13 cellular contexts compared by ENCODE assay signal in the genomic region with DNA sequence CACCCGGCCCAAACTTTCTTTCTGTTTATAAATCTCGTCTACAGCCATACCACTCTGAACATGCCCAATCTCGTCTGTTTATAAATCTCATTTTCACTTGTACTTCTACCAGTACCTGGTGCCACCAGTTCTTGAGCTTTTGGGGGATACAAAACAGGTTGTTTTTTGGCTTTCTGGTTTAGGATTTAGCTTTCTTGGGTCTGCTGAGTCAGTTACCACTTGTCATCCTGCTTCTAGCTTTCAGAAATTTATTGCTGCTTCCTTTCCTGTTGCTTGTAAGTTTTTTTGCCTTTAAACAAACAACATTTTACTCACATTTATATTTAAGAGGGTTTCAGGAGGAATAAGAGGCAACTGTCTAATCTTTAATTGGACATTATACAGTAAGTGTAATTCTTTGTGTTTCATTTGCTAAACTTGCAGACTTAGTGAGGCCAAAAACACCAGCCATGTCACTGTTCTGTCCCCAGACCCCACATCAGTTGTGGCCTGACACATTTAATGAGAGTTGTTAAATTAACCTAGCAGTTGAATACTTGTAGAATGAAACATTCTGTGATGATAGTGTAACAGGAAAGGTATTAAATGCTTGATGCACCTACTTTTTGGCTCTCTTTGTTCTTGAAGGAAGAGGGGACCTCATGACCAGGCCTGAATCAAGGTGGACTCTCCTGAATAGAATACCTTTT. TPM values are rescaled to one million over a fixed set of nuclear protein-coding genes. Genes with fewer than 3 reads are reported as not detected.
DNase-seq lines count a peak whose midpoint lies in the region; ATAC-seq, FAIRE-seq and TF ChIP-seq lines count a peak whose summit lies in the region.
"Had no signal": no experiment of that assay in that cellular context is flagged by ENCODE, and none has a peak within 500 bp of the region (broad histone marks: within the 10 kb centered on the region; RNA-seq: fewer than 3 reads in every experiment).

No MANE protein-coding gene starts in this region.

- peaks cover 9% of the 10 kb centered on the region for H3K36me3 ChIP-seq in PC-9 (ENCODE audit: low read depth)
- H3K36me3 ChIP-seq in K562 (ENCODE audit: control insufficient read depth, insufficient read depth, low read length), result peaks cover 23% of the 10 kb centered on the region

- POLR2A ChIA-PET in PC-9 (lab: Charles Lee; ENCODE audit: unreplicated experiment) (interaction anchor here (0.7 kb wide), 1 partner anchor 142 kb away, joined by 3 read pairs; no protein-coding TSS in a partner anchor), K562 (lab: Yijun Ruan, JAX) (interaction anchor here (0.7 to 1.7 kb wide), 5 partner anchors 9 to 149 kb away, joined by 3 to 8 read pairs (median 3); no protein-coding TSS in a partner anchor)

- H3K9me3 ChIP-seq in PC-9 (ENCODE audit: insufficient read depth, low read depth), result no peaks in the 10 kb centered on the region
- H3K9me3 ChIP-seq in K562 (replicated peaks; ENCODE audit: control insufficient read depth, insufficient read depth, low read depth, low read length), result no peaks in the 10 kb centered on the region
- H3K9me3 ChIP-seq: lower lobe of right lung, right atrium auricular region had no signal

- peaks cover 94% of the 10 kb centered on the region for H3K4me1 Mint-ChIP-seq in activated T-cell treated with anti-CD3 and anti-CD28 coated beads, Interleukin-2, amount 50 U/mL, for 72 hours (ENCODE audit: low read depth)
- peaks cover 43% of the 10 kb centered on the region for H3K4me1 Mint-ChIP-seq in progenitor cell of endocrine pancreas (ENCODE audit: low read depth)

- in situ Hi-C loops in K562 (cut with MboI), result no loop called here

- peak overlapping the region; percentile 47 for H3K27ac Mint-ChIP-seq in activated T-cell treated with anti-CD3 and anti-CD28 coated beads, Interleukin-2, amount 50 U/mL, for 72 hours
- H3K27ac Mint-ChIP-seq in progenitor cell of endocrine pancreas, result peak overlapping the region; percentile 51

- peak overlapping the region in 1 of 2 experiments; percentile 11; a peak in 1 of 4 replicates for H3K9ac ChIP-seq in K562 (ENCODE audit: insufficient read depth in 1 of 2, low read depth in 2 of 2, low read length in 2 of 2)

- peak in 1 of 2 donors; percentile 16 for ATAC-seq in activated T-cell treated with anti-CD3 and anti-CD28 coated beads, Interleukin-2, amount 50 U/mL, for 72 hours (replicated peaks in 1 of 2)
- ATAC-seq in K562, result peak; percentile 23
- ATAC-seq: lower lobe of right lung had no signal

- BruUV-seq in PC-9 (replicated peaks; lab: Mats Ljungman, UMichigan), result no TSS peak
- no TSS peak for BruUV-seq in K562 (replicated peaks; lab: Mats Ljungman, UMichigan)

- peaks cover 5 to 22% of the 10 kb centered on the region in 2 donors for H3K36me3 Mint-ChIP-seq in activated T-cell treated with anti-CD3 and anti-CD28 coated beads, Interleukin-2, amount 50 U/mL, for 72 hours (ENCODE audit: insufficient read depth in 2 of 2)
- peaks cover 44% of the 10 kb centered on the region for H3K36me3 Mint-ChIP-seq in progenitor cell of endocrine pancreas (ENCODE audit: insufficient read depth)

- DNase-seq in activated T-cell treated with anti-CD3 and anti-CD28 coated beads, Interleukin-2, amount 50 U/mL, for 72 hours, result no peak
- no peak for DNase-seq in activated T-cell treated with anti-CD3 and anti-CD28 coated beads, Interleukin-2, amount 50 U/mL, for 48 hours
- DNase-seq in PC-9 (no peak), K562 (ENCODE audit: extremely low read depth in 1 of 4, low spot score in 3 of 4) (no peak), progenitor cell of endocrine pancreas (ENCODE audit: low spot score, unreplicated experiment) (no peak), NCI-H2081 treated with DMSO at 0.1 percent for 48 hours (lab: John Stamatoyannopoulos, UW) (no peak), foreskin fibroblast (no peak), hippocampal formation (lab: John Stamatoyannopoulos, UW) (no peak)
- DNase-seq: effector CD4-positive, alpha-beta T cell; lower lobe of right lung; NCI-H1694 had no signal

- CTCF ChIA-PET in PC-9 (lab: Charles Lee) (no interaction called here), K562 (lab: Yijun Ruan, JAX; ENCODE audit: low intra/inter-chr PET ratio) (no interaction called here)

- peaks cover 2% of the 10 kb centered on the region in 2 donors for H3K9me3 Mint-ChIP-seq in activated T-cell treated with anti-CD3 and anti-CD28 coated beads, Interleukin-2, amount 50 U/mL, for 72 hours
- peaks cover 8% of the 10 kb centered on the region for H3K9me3 Mint-ChIP-seq in progenitor cell of endocrine pancreas (ENCODE audit: low read depth)

- H3K4me1 ChIP-seq in PC-9 (replicated peaks; ENCODE audit: insufficient read depth), result peaks cover 10% of the 10 kb centered on the region; the same call in 1 of the 2 replicates
- peaks cover 4 to 23% of the 10 kb centered on the region in 2 experiments; a peak in 4 of 5 replicates for H3K4me1 ChIP-seq in K562 (replicated peaks in 1 of 2; ENCODE audit: control insufficient read depth in 2 of 2, insufficient read depth in 2 of 2, low read length in 2 of 2)

- no peak for TF ChIP-seq RAD21 in K562 (CRISPR knock-in tag; conservative IDR thresholded peaks at IDR 0.05 in 1 of 2, IDR thresholded peaks at IDR 0.05 in 1 of 2)

- no peaks in the 10 kb centered on the region for H3K9me1 ChIP-seq in K562 (ENCODE audit: control insufficient read depth, insufficient read depth, low read length)

- H3K27ac ChIP-seq in PC-9, result peak overlapping the region; percentile 37; the same call in 1 of the 2 replicates
- H3K27ac ChIP-seq in K562 (ENCODE audit: extremely low read depth, low read depth, low read length), result peak overlapping the region; percentile 39; the same call in 1 of the 3 replicates
- H3K27ac ChIP-seq: lower lobe of right lung, right atrium auricular region had no signal

- no peaks in the 10 kb centered on the region for H3K27me3 ChIP-seq in PC-9 (ENCODE audit: insufficient read depth, low read depth)
- no peaks in the 10 kb centered on the region for H3K27me3 ChIP-seq in K562 (ENCODE audit: control insufficient read depth in 2 of 2, insufficient read depth in 2 of 2, low read length in 2 of 2)
- H3K27me3 ChIP-seq: right atrium auricular region had no signal

- no peaks in the 10 kb centered on the region for H3K27me3 Mint-ChIP-seq in activated T-cell treated with anti-CD3 and anti-CD28 coated beads, Interleukin-2, amount 50 U/mL, for 72 hours (ENCODE audit: low read depth)
- no peaks in the 10 kb centered on the region for H3K27me3 Mint-ChIP-seq in progenitor cell of endocrine pancreas

- peaks cover 19% of the 10 kb centered on the region for H4K20me1 ChIP-seq in PC-9 (ENCODE audit: insufficient read depth)
- H4K20me1 ChIP-seq in K562 (replicated peaks; ENCODE audit: control insufficient read depth, insufficient read depth, low read length), result 0 out of 2 replicates have a peak, but pooled peaks cover 4% of the 10 kb centered on the region

- H3F3A ChIP-seq in PC-9 (ENCODE audit: insufficient read depth, low read depth), result peaks cover 7% of the 10 kb centered on the region; the same call in 1 of the 2 replicates

- TF ChIP-seq CTCF in PC-9 (conservative IDR thresholded peaks at IDR 0.05), result no peak
- TF ChIP-seq CTCF in K562 (IDR thresholded peaks at IDR 0.05 in 2 of 3, conservative IDR thresholded peaks at IDR 0.05 in 1 of 3; ENCODE audit: insufficient read depth in 2 of 3, low read depth in 1 of 3, low read length in 3 of 3), result no peak
- no peak for TF ChIP-seq CTCF in progenitor cell of endocrine pancreas (IDR thresholded peaks at IDR 0.05; ENCODE audit: unreplicated experiment)
- no peak for TF ChIP-seq CTCF in foreskin fibroblast (IDR thresholded peaks at IDR 0.05; ENCODE audit: low read depth, low read length)

- no peak for FAIRE-seq in K562 (lab: Jason Lieb, UNC)
- FAIRE-seq: D721Med had no signal

- no peaks in the 10 kb centered on the region for H3K9me2 ChIP-seq in PC-9 (ENCODE audit: insufficient read depth)

- H3K4me3 ChIP-seq in PC-9, result no peak overlapping the region
- H3K4me3 ChIP-seq in K562, result no peak overlapping the region
- no peak overlapping the region for H3K4me3 ChIP-seq in foreskin fibroblast (ENCODE audit: low read depth in 1 of 2, low read length in 2 of 2)
- H3K4me3 ChIP-seq: lower lobe of right lung, right atrium auricular region had no signal

- H3K4me2 ChIP-seq in PC-9 (no peak overlapping the region), K562 (ENCODE audit: insufficient read depth, low read length) (no peak overlapping the region)

- intact Hi-C loops in PC-9 (cut with micrococcal nuclease; ENCODE audit: unreplicated experiment), result no loop called here
- intact Hi-C loops in K562 (cut with micrococcal nuclease), result no loop called here

- H3K4me3 Mint-ChIP-seq in activated T-cell treated with anti-CD3 and anti-CD28 coated beads, Interleukin-2, amount 50 U/mL, for 72 hours, result peak overlapping the region; percentile 68 to 74
- no peak overlapping the region for H3K4me3 Mint-ChIP-seq in progenitor cell of endocrine pancreas (ENCODE audit: low read depth)

- TF ChIP-seq EP300 in K562 (IDR thresholded peaks at IDR 0.05; ENCODE audit: low read length), result no peak

- TF ChIP-seq POLR2A in K562 (conservative IDR thresholded peaks at IDR 0.05), result no peak

- H2AFZ ChIP-seq in PC-9, result no peak overlapping the region
- H2AFZ ChIP-seq in K562 (ENCODE audit: low read depth, low read length), result no peak overlapping the region

- peaks cover 94% of the 10 kb centered on the region for H3K79me2 ChIP-seq in PC-9 (ENCODE audit: low read depth)
- H3K79me2 ChIP-seq in K562 (ENCODE audit: control insufficient read depth, insufficient read depth, low read length), result peaks cover 84% of the 10 kb centered on the region

- WGBS in K562 (ENCODE audit: insufficient coverage, low coverage, missing lambda C conversion rate), result 44% methylated on average over 3 of the region's 3 CpGs

RNA-seq across cellular contexts. Expression of a gene that starts 11.8 kb away (rescaled TPM):
- 10 to 100 TPM; 63.1 to 73.1 TPM for total RNA-seq in activated T-cell treated with anti-CD3 and anti-CD28 coated beads, Interleukin-2, amount 50 U/mL, for 72 hours
- total RNA-seq in PC-9 (2021), result 40.7 and 40.9 TPM in 2 replicates
- total RNA-seq in K562 (2011; cell fraction: chromatin; rRNA removed; ENCODE audit: low replicate concordance), result 20.9 and 53.7 TPM in 2 replicates
- total RNA-seq in K562 (2011; cell fraction: nucleolus; rRNA removed), result 22.1 and 24.3 TPM in 2 replicates
- 42.7 and 56.4 TPM in 2 replicates for total RNA-seq in K562 (2011; cell fraction: nucleoplasm; rRNA removed)
- total RNA-seq in K562 (2014; rRNA removed), result 33.2 and 47.8 TPM in 2 replicates
- total RNA-seq in K562 (2014; rRNA removed; fragmentation: Illumina TruSeq; extraction: Trizol), result 36.8 and 39.3 TPM in 2 replicates
- total RNA-seq in K562 (2015; rRNA removed; fragmentation: Illumina TruSeq; extraction: Trizol), result 27.1 and 31.4 TPM in 2 replicates
- total RNA-seq in K562 (2021), result 35.8 and 36.3 TPM in 2 replicates
- polyA plus RNA-seq in K562 (2011; rRNA removed), result 17.2 and 31.9 TPM in 2 replicates
- 10.5 and 38.6 TPM in 2 replicates for polyA plus RNA-seq in K562 (2011; cell fraction: cytosol; rRNA removed)
- 5.0 and 5.5 TPM in 2 replicates for polyA plus RNA-seq in K562 (2011; cell fraction: nucleus; rRNA removed)
- 30.5 and 36.1 TPM in 2 replicates for polyA plus RNA-seq in K562 (2012)
- 25.8 and 29.7 TPM in 2 replicates for polyA plus RNA-seq in K562 (2014; fragmentation: Illumina TruSeq; extraction: Trizol)
- polyA plus RNA-seq in K562 (2014; fragmentation: Nextera tagmentation; extraction: Ambion mirVana), result 1 to 10 TPM; 5.3 to 7.6 TPM
- 26.0 and 37.5 TPM in 2 replicates for polyA plus RNA-seq in K562 (2014; rRNA removed)
- 16.9 and 24.5 TPM in 2 replicates for polyA minus RNA-seq in K562 (2011; rRNA and poly(A)+ RNA removed)
- polyA minus RNA-seq in K562 (2011; cell fraction: cytosol; rRNA and poly(A)+ RNA removed), result 7.8 and 11.8 TPM in 2 replicates
- polyA minus RNA-seq in K562 (2011; cell fraction: nucleus; rRNA and poly(A)+ RNA removed), result 11.8 and 14.9 TPM in 2 replicates
- 228 and 247 TPM in 2 replicates for total RNA-seq in progenitor cell of endocrine pancreas
